In the genomic region with DNA sequence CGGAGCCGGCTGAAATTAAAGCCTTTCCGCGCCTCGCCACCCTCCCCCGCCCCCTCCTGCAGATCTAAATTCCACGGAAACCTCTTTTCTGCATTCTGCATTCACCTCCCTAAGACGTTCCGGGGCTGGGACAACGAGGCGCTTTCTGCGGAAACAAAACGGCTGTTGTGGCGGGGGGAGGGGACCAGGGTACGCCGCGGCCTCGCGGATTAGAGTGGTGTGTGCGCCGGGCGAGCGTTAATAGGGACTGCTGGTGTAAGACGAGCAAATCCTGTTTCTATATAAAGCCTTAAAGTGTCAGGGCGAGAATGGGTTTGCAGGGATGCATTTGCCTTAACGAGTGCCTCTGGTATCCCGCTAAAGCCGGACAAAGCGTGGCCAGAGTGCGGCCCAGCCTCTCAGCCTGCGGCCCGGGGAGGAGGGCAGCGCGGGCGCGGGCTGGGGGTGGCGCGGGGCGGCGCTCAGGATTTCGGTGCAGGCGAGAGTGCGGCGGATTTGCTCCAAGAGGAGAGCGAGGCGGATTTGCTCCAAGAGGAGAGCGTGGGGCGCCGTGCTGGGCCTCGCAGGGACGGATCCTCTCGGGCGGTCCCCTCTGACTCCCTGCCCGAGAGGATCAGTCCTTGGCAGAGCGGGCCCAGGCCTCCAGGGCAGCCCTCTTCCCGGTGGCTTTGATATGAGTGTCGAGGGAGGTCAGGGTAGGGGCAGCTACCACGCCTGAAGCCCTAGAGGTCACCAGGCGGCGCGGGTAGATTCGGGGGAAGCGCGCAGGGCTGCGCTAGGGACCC, we compare ENCODE assay signal across 8 cellular contexts. TPM values are rescaled to one million over a fixed set of nuclear protein-coding genes. Genes with fewer than 3 reads are reported as not detected.
DNase-seq lines count a peak whose midpoint lies in the region; ATAC-seq, FAIRE-seq and TF ChIP-seq lines count a peak whose summit lies in the region.

No MANE protein-coding gene starts in this region.

- no peak overlapping the region for H3K9ac ChIP-seq in neural progenitor cell

- H3K27me3 Mint-ChIP-seq in activated CD4-positive, alpha-beta T cell treated with anti-CD3 and anti-CD28 coated beads for 36 hours: peaks cover 51% of the 10 kb centered on the region
- peaks cover 24% of the 10 kb centered on the region for H3K27me3 Mint-ChIP-seq in neural progenitor cell (ENCODE audit: insufficient read depth, low read depth)

- no peaks in the 10 kb centered on the region for H3K9me3 Mint-ChIP-seq in activated CD4-positive, alpha-beta T cell treated with anti-CD3 and anti-CD28 coated beads for 36 hours (ENCODE audit: low read depth)
- H3K9me3 Mint-ChIP-seq in neural progenitor cell: peaks cover 2% of the 10 kb centered on the region

- H3K27ac ChIP-seq in WERI-Rb-1 (peak overlapping the region; percentile 80), neural progenitor cell (peak overlapping the region; percentile 96)

- H3K27ac Mint-ChIP-seq in activated CD4-positive, alpha-beta T cell treated with anti-CD3 and anti-CD28 coated beads for 36 hours: no peak overlapping the region
- H3K27ac Mint-ChIP-seq in neural progenitor cell: peak overlapping the region; percentile 100

- CTCF ChIA-PET in activated CD4-positive, alpha-beta T cell treated with anti-CD3 and anti-CD28 coated beads for 36 hours (lab: Charles Lee): no interaction called here

- H4K20me1 ChIP-seq in neural progenitor cell (ENCODE audit: low read depth): peaks cover 82% of the 10 kb centered on the region

- POLR2A ChIA-PET in activated CD4-positive, alpha-beta T cell treated with anti-CD3 and anti-CD28 coated beads for 36 hours (lab: Charles Lee): no interaction called here

- TF ChIP-seq CTCF in WERI-Rb-1 (IDR thresholded peaks at IDR 0.05; ENCODE audit: low read depth, low read length): no peak
- TF ChIP-seq CTCF in neural progenitor cell (IDR thresholded peaks at IDR 0.05): peak; percentile 22

- no peaks in the 10 kb centered on the region for H3K36me3 Mint-ChIP-seq in activated CD4-positive, alpha-beta T cell treated with anti-CD3 and anti-CD28 coated beads for 36 hours (ENCODE audit: low read depth)
- H3K36me3 Mint-ChIP-seq in neural progenitor cell: peaks cover 13% of the 10 kb centered on the region

- ATAC-seq in activated CD4-positive, alpha-beta T cell treated with anti-CD3 and anti-CD28 coated beads for 36 hours: no peak

- H3K4me3 ChIP-seq in WERI-Rb-1 (ENCODE audit: low read depth, low read length): peak overlapping the region; percentile 60
- H3K4me3 ChIP-seq in neural progenitor cell: peak overlapping the region; percentile 58

- H2AFZ ChIP-seq in neural progenitor cell (replicated peaks): no peak overlapping the region

- H3K4me2 ChIP-seq in neural progenitor cell: peak overlapping the region; percentile 87

- peak overlapping the region; percentile 55 for H3K4me3 Mint-ChIP-seq in activated CD4-positive, alpha-beta T cell treated with anti-CD3 and anti-CD28 coated beads for 36 hours
- peak overlapping the region; percentile 97 for H3K4me3 Mint-ChIP-seq in neural progenitor cell

- peaks cover 82% of the 10 kb centered on the region for H3K79me2 ChIP-seq in neural progenitor cell (ENCODE audit: low read depth)

- H3K9me3 ChIP-seq in WERI-Rb-1 (ENCODE audit: severe bottlenecking) (no peaks in the 10 kb centered on the region), neural progenitor cell (ENCODE audit: low read depth) (no peaks in the 10 kb centered on the region)

- H3K36me3 ChIP-seq in WERI-Rb-1 (peaks cover 6% of the 10 kb centered on the region), neural progenitor cell (no peaks in the 10 kb centered on the region)

- H3K27me3 ChIP-seq in WERI-Rb-1 (ENCODE audit: insufficient read depth, low read depth, severe bottlenecking) (peaks cover 72% of the 10 kb centered on the region), neural progenitor cell (peaks cover 51% of the 10 kb centered on the region)

- FAIRE-seq in GM12891 (lab: Jason Lieb, UNC): no peak

- no peak for TF ChIP-seq POLR2A in GM12891 (IDR thresholded peaks at IDR 0.05; ENCODE audit: low read depth, low read length)

- intact Hi-C loops in activated CD4-positive, alpha-beta T cell treated with anti-CD3 and anti-CD28 coated beads for 36 hours (cut with DNase I, micrococcal nuclease): no loop called here

- peaks cover 72% of the 10 kb centered on the region for H3F3A ChIP-seq in neural progenitor cell (ENCODE audit: low read depth)

- peak; percentile 52 for DNase-seq in activated CD4-positive, alpha-beta T cell treated with anti-CD3 and anti-CD28 coated beads for 36 hours
- DNase-seq in activated CD4-positive, alpha-beta T cell treated with anti-CD3 and anti-CD28 coated beads for 1 hour: no peak
- DNase-seq in WERI-Rb-1: peak; percentile 86
- DNase-seq in fibroblast of peridontal ligament (ENCODE audit: extremely low read depth): peak; percentile 56
- DNase-seq in neural progenitor cell (ENCODE audit: low spot score): peak; percentile 95
- no peak for DNase-seq in GM12891 (ENCODE audit: insufficient read length, low spot score)
- DNase-seq in effector CD8-positive, alpha-beta T cell (lab: John Stamatoyannopoulos, UW): no peak
- DNase-seq in NCI-H510A (lab: John Stamatoyannopoulos, UW): no peak

- peaks cover 48% of the 10 kb centered on the region for H3K4me1 ChIP-seq in neural progenitor cell

- H3K4me1 Mint-ChIP-seq in activated CD4-positive, alpha-beta T cell treated with anti-CD3 and anti-CD28 coated beads for 36 hours: peaks cover 13% of the 10 kb centered on the region
- peaks cover 44% of the 10 kb centered on the region for H3K4me1 Mint-ChIP-seq in neural progenitor cell

TF ChIP-seq in GM12891, 5 proteins besides CTCF, POLR2A, EP300 and RAD21:
- TF ChIP-seq POLR2AphosphoS5 (IDR thresholded peaks at IDR 0.05; ENCODE audit: low read depth, low read length): no peak
- TF ChIP-seq SPI1 (IDR thresholded peaks at IDR 0.05; ENCODE audit: low read depth, low read length): no peak
- TF ChIP-seq POU2F2 (IDR thresholded peaks at IDR 0.05; ENCODE audit: low read depth, low read length): no peak
- TF ChIP-seq TAF1 (IDR thresholded peaks at IDR 0.05; ENCODE audit: low read depth, low read length): no peak
- no peak for TF ChIP-seq PAX5 (IDR thresholded peaks at IDR 0.05; ENCODE audit: insufficient read depth, low read length, severe bottlenecking)

RNA-seq across cellular contexts. Expression of a gene that starts 5.1 kb away (rescaled TPM):
- total RNA-seq in activated CD4-positive, alpha-beta T cell treated with anti-CD3 and anti-CD28 coated beads for 36 hours: under 1 TPM in 1 of 2 experiments, not detected in 1; 0.05 TPM
- 3.4 and 26.3 TPM in 2 replicates for total RNA-seq in neural progenitor cell (ENCODE audit: low replicate concordance)
- polyA plus RNA-seq in GM12891 (2012; ENCODE audit: low read depth, missing spikeins): 0.01 TPM

Comparison
In these comparisons a context has a peak if more than half of its experiments do, and no peak if none do; other contexts are left out.
1. DNase-seq: peak in activated CD4-positive, alpha-beta T cell treated with anti-CD3 and anti-CD28 coated beads for 36 hours (single experiment), WERI-Rb-1 (single experiment), fibroblast of peridontal ligament (single experiment) and neural progenitor cell (single experiment); none in activated CD4-positive, alpha-beta T cell treated with anti-CD3 and anti-CD28 coated beads for 1 hour (single experiment), GM12891 (single experiment), effector CD8-positive, alpha-beta T cell (single experiment) and NCI-H510A (single experiment).